ENCODE assay signal across 24 cellular contexts in genomic region chr3:133934073-133934970, GRCh38. TPM values are rescaled to one million over a fixed set of nuclear protein-coding genes. Genes with fewer than 3 reads are reported as not detected.
DNase-seq lines count a peak whose midpoint lies in the region; ATAC-seq and TF ChIP-seq lines count a peak whose summit lies in the region.
"Had no signal": no experiment of that assay in that cellular context is flagged by ENCODE, and none has a peak within 500 bp of the region (broad histone marks: within the 10 kb centered on the region; RNA-seq: fewer than 3 reads in every experiment).

No MANE protein-coding gene starts in this region.

- POLR2A ChIA-PET in naive thymus-derived CD4-positive, alpha-beta T cell (lab: Charles Lee) = no interaction called here

- 89% methylated on average over 10 of the region's 10 CpGs for WGBS in hepatocyte (ENCODE audit: low lambda C conversion rate, missing lambda C conversion rate)

- H3K27me3 ChIP-seq in RWPE2 (ENCODE audit: insufficient read depth, poor library complexity, severe bottlenecking) = no peaks in the 10 kb centered on the region
- H3K27me3 ChIP-seq in hepatocyte = no peaks in the 10 kb centered on the region
- H3K27me3 ChIP-seq in osteoblast (ENCODE audit: insufficient read depth, low read length) = peaks cover 33% of the 10 kb centered on the region
- H3K27me3 ChIP-seq in naive thymus-derived CD4-positive, alpha-beta T cell (ENCODE audit: control insufficient read depth in 2 of 2, insufficient read depth in 2 of 2, low read length in 2 of 2) = no peaks in the 10 kb centered on the region

- H3K4me2 ChIP-seq in hepatocyte (no peak overlapping the region), osteoblast (ENCODE audit: insufficient read depth, low read length) (no peak overlapping the region)

- H3K36me3 ChIP-seq in RWPE2 (ENCODE audit: low read depth) (no peaks in the 10 kb centered on the region), hepatocyte (replicated peaks; ENCODE audit: insufficient read depth, low read depth) (no peaks in the 10 kb centered on the region), osteoblast (ENCODE audit: insufficient read depth, low read length) (no peaks in the 10 kb centered on the region)
- H3K36me3 ChIP-seq in naive thymus-derived CD4-positive, alpha-beta T cell (ENCODE audit: control insufficient read depth in 2 of 3, insufficient read depth in 3 of 3, low read length in 3 of 3) = no peaks in the 10 kb centered on the region
- H3K36me3 ChIP-seq: heart right ventricle had no signal

- no TSS peak for BruUV-seq in Calu3 (replicated peaks; lab: Mats Ljungman, UMichigan)

- CTCF ChIA-PET in Calu3 (lab: Charles Lee) = interaction anchor here (0.9 kb wide), 1 partner anchor 9 kb away, joined by 3 read pairs; no protein-coding TSS in a partner anchor
- CTCF ChIA-PET in naive thymus-derived CD4-positive, alpha-beta T cell (lab: Charles Lee) = no interaction called here

- H3K27ac Mint-ChIP-seq in Calu3 (ENCODE audit: unreplicated experiment) = no peak overlapping the region
- H3K27ac Mint-ChIP-seq in naive thymus-derived CD4-positive, alpha-beta T cell = no peak overlapping the region
- H3K27ac Mint-ChIP-seq: effector memory CD8-positive, alpha-beta T cell; memory B cell; naive thymus-derived CD8-positive, alpha-beta T cell had no signal

- no peak for ATAC-seq in RWPE2 (ENCODE audit: low read depth)
- ATAC-seq in naive thymus-derived CD4-positive, alpha-beta T cell = no peak
- ATAC-seq in HG02759 (IDR thresholded peaks at IDR 0.05; ENCODE audit: unreplicated experiment) = no peak
- ATAC-seq in HG02571 (IDR thresholded peaks at IDR 0.05; ENCODE audit: unreplicated experiment) = no peak
- no peak for ATAC-seq in HG02678 (IDR thresholded peaks at IDR 0.05; ENCODE audit: unreplicated experiment)
- ATAC-seq: effector memory CD8-positive, alpha-beta T cell; HCT116; heart right ventricle; naive thymus-derived CD8-positive, alpha-beta T cell; PC-3 had no signal

- H2AFZ ChIP-seq in hepatocyte (no peak overlapping the region), osteoblast (ENCODE audit: low read length) (no peak overlapping the region)

- H3K27ac ChIP-seq in RWPE2 (ENCODE audit: poor library complexity, severe bottlenecking) (no peak overlapping the region), hepatocyte (peak overlapping the region; percentile 78), osteoblast (ENCODE audit: low read depth, low read length) (no peak overlapping the region)
- H3K27ac ChIP-seq in naive thymus-derived CD4-positive, alpha-beta T cell (ENCODE audit: low read depth, low read length) = no peak overlapping the region
- H3K27ac ChIP-seq: C4-2B, heart right ventricle had no signal

- H3K4me1 ChIP-seq in RWPE2 (ENCODE audit: insufficient read depth, poor library complexity, severe bottlenecking) (no peaks in the 10 kb centered on the region), hepatocyte (ENCODE audit: insufficient read depth) (peaks cover 3% of the 10 kb centered on the region), osteoblast (ENCODE audit: insufficient read depth, low read length) (no peaks in the 10 kb centered on the region)
- H3K4me1 ChIP-seq in naive thymus-derived CD4-positive, alpha-beta T cell (ENCODE audit: control insufficient read depth in 2 of 2, insufficient read depth in 2 of 2, low read length in 2 of 2) = no peaks in the 10 kb centered on the region

- no peaks in the 10 kb centered on the region for H3K79me2 ChIP-seq in hepatocyte
- no peaks in the 10 kb centered on the region for H3K79me2 ChIP-seq in osteoblast (ENCODE audit: insufficient read depth, low read length)

- TF ChIP-seq CTCF in Calu3 (IDR thresholded peaks at IDR 0.05; ENCODE audit: unreplicated experiment) (no peak), RWPE2 (IDR thresholded peaks at IDR 0.05; ENCODE audit: poor library complexity, severe bottlenecking) (no peak), hepatocyte (IDR thresholded peaks at IDR 0.05; ENCODE audit: poor library complexity) (no peak), osteoblast (IDR thresholded peaks at IDR 0.05; ENCODE audit: extremely low read depth, low read depth, low read length) (no peak)

- H3K9me3 ChIP-seq in RWPE2 (ENCODE audit: severe bottlenecking) (no peaks in the 10 kb centered on the region), hepatocyte (ENCODE audit: low read depth) (no peaks in the 10 kb centered on the region), osteoblast (ENCODE audit: low read depth, low read length) (no peaks in the 10 kb centered on the region)
- no peaks in the 10 kb centered on the region for H3K9me3 ChIP-seq in naive thymus-derived CD4-positive, alpha-beta T cell (ENCODE audit: control insufficient read depth in 2 of 3, low read length in 3 of 3)
- H3K9me3 ChIP-seq: heart right ventricle had no signal

- intact Hi-C loops in Calu3 (cut with micrococcal nuclease; ENCODE audit: unreplicated experiment) = loop anchor here (5.0 kb wide), 4 partner anchors 123 to 363 kb away; no protein-coding TSS in a partner anchor
- intact Hi-C loops in naive thymus-derived CD4-positive, alpha-beta T cell (cut with micrococcal nuclease) = loop anchor here in 1 of 2 donors (5.0 kb wide), 1 partner anchor 278 kb away; no protein-coding TSS in a partner anchor

- peaks cover 2% of the 10 kb centered on the region for H3K36me3 Mint-ChIP-seq in Calu3 (ENCODE audit: insufficient read depth, unreplicated experiment)
- H3K36me3 Mint-ChIP-seq in naive thymus-derived CD4-positive, alpha-beta T cell = no peaks in the 10 kb centered on the region
- H3K36me3 Mint-ChIP-seq: memory B cell; naive thymus-derived CD8-positive, alpha-beta T cell had no signal

- peaks cover 8% of the 10 kb centered on the region for H3K4me1 Mint-ChIP-seq in Calu3 (ENCODE audit: low read depth, unreplicated experiment)
- H3K4me1 Mint-ChIP-seq in naive thymus-derived CD4-positive, alpha-beta T cell = no peaks in the 10 kb centered on the region
- H3K4me1 Mint-ChIP-seq: naive thymus-derived CD8-positive, alpha-beta T cell had no signal

- no peaks in the 10 kb centered on the region for H3K9me3 Mint-ChIP-seq in Calu3 (ENCODE audit: low read depth, unreplicated experiment)
- no peaks in the 10 kb centered on the region for H3K9me3 Mint-ChIP-seq in naive thymus-derived CD4-positive, alpha-beta T cell
- H3K9me3 Mint-ChIP-seq: effector memory CD8-positive, alpha-beta T cell; memory B cell; naive thymus-derived CD8-positive, alpha-beta T cell had no signal

- H4K20me1 ChIP-seq in hepatocyte (ENCODE audit: insufficient read depth, poor library complexity, severe bottlenecking) = no peaks in the 10 kb centered on the region
- H4K20me1 ChIP-seq in osteoblast (ENCODE audit: insufficient read depth, low read length) = peaks cover 2% of the 10 kb centered on the region

- H3K9me2 ChIP-seq in hepatocyte (replicated peaks; ENCODE audit: insufficient read depth) = no peaks in the 10 kb centered on the region

- no peak overlapping the region for H3K4me3 ChIP-seq in RWPE2 (ENCODE audit: severe bottlenecking)
- H3K4me3 ChIP-seq in hepatocyte = no peak overlapping the region
- no peak overlapping the region for H3K4me3 ChIP-seq in osteoblast (ENCODE audit: insufficient read depth, low read length)
- H3K4me3 ChIP-seq in naive thymus-derived CD4-positive, alpha-beta T cell (ENCODE audit: low read length) = no peak overlapping the region
- H3K4me3 ChIP-seq: heart right ventricle had no signal

- peak; percentile 28 for DNase-seq in Calu3
- peak; percentile 30 for DNase-seq in RWPE2 (ENCODE audit: low spot score)
- peak; percentile 40 for DNase-seq in hepatocyte (ENCODE audit: low spot score)
- DNase-seq in osteoblast (ENCODE audit: insufficient read length, low spot score, missing footprints) = peak; percentile 41
- DNase-seq in naive thymus-derived CD4-positive, alpha-beta T cell = no peak
- DNase-seq: activated CD4-positive, alpha-beta T cell treated with anti-CD3 and anti-CD28 coated beads, Interleukin-2, amount 50 U/mL, for 1 hour; activated naive CD4-positive, alpha-beta T cell treated with anti-CD3 and anti-CD28 coated beads, Interleukin-2, amount 50 U/mL, for 16 hours; amygdala; DND-41; effector memory CD8-positive, alpha-beta T cell; foreskin fibroblast; heart right ventricle; naive thymus-derived CD8-positive, alpha-beta T cell; NCI-H1694; NCI-H524; PC-3; retina; SHP77 had no signal

- peaks cover 99% of the 10 kb centered on the region for H3K27me3 Mint-ChIP-seq in Calu3 (ENCODE audit: unreplicated experiment)
- H3K27me3 Mint-ChIP-seq in naive thymus-derived CD4-positive, alpha-beta T cell = peaks cover 0 to 4% (median 0%) of the 10 kb centered on the region in 5 donors

- no peak overlapping the region for H3K4me3 Mint-ChIP-seq in Calu3 (ENCODE audit: low read depth, unreplicated experiment)
- no peak overlapping the region for H3K4me3 Mint-ChIP-seq in naive thymus-derived CD4-positive, alpha-beta T cell
- H3K4me3 Mint-ChIP-seq: effector memory CD8-positive, alpha-beta T cell; memory B cell; naive thymus-derived CD8-positive, alpha-beta T cell had no signal

RNA-seq across cellular contexts. Expression of gene RAB6B, which starts 38.6 kb away (rescaled TPM):
- total RNA-seq in Calu3 (2022) (0.85 and 4.7 TPM in 2 replicates), hepatocyte (2.2 and 9.1 TPM in 2 replicates), osteoblast (0.59 and 0.72 TPM in 2 replicates)
- polyA plus RNA-seq in hepatocyte = 1.8 and 2.6 TPM in 2 replicates
- 1 to 10 TPM in 1 of 5 experiments, under 1 TPM in 1, not detected in 3; 0.17 to 1.2 TPM for total RNA-seq in naive thymus-derived CD4-positive, alpha-beta T cell
- polyA plus RNA-seq in naive thymus-derived CD4-positive, alpha-beta T cell = under 1 TPM; 0.14 to 0.26 TPM
- total RNA-seq: naive thymus-derived CD8-positive, alpha-beta T cell had no signal

Comparison
In these comparisons a context has a peak if more than half of its experiments do, and no peak if none do; other contexts are left out.
1. DNase-seq: peak in Calu3 (single experiment), RWPE2 (single experiment), hepatocyte (single experiment) and osteoblast (single experiment); none in naive thymus-derived CD4-positive, alpha-beta T cell (0 of 9).